In genomic region chr2:233063976-233064411, GRCh38 we compare ENCODE assay signal across 16 cellular contexts. TPM values are rescaled to one million over a fixed set of nuclear protein-coding genes. Genes with fewer than 3 reads are reported as not detected.
DNase-seq lines count a peak whose midpoint lies in the region; ATAC-seq, FAIRE-seq and TF ChIP-seq lines count a peak whose summit lies in the region.
"Had no signal": no experiment of that assay in that cellular context is flagged by ENCODE, and none has a peak within 500 bp of the region (broad histone marks: within the 10 kb centered on the region; RNA-seq: fewer than 3 reads in every experiment).

No MANE protein-coding gene starts in this region.

- H3K4me1 ChIP-seq in Peyer's patch (peaks cover 0 to 40% (median 21%) of the 10 kb centered on the region in 4 donors), kidney (ENCODE audit: control insufficient read depth in 1 of 2, insufficient read depth in 1 of 2, low read depth in 1 of 2, low read length in 2 of 2) (peaks cover 0 to 16% of the 10 kb centered on the region in 2 donors), thyroid gland (peaks cover 0 to 4% of the 10 kb centered on the region in 2 donors)

- DNase-seq in activated CD4-positive, alpha-beta T cell treated with anti-CD3 and anti-CD28 coated beads, Interleukin-2, amount 10 ng/mL, durations not matched to agents 7 days and 5 days, result no peak
- DNase-seq in activated CD4-positive, alpha-beta T cell treated with anti-CD3 and anti-CD28 coated beads for 48 hours, result no peak
- DNase-seq in Peyer's patch, result peak in 1 of 3 donors; percentile 56
- DNase-seq in effector memory CD8-positive, alpha-beta T cell, result no peak
- DNase-seq in stimulated activated naive CD8-positive, alpha-beta T cell treated with anti-CD3 and anti-CD28 coated beads, Interleukin-15, amount 100 ng/mL, for 72 hours, result no peak
- DNase-seq in kidney, result no peak
- no peak for DNase-seq in thyroid gland
- no peak for DNase-seq in NCI-H526 treated with DMSO at 0.1 percent for 48 hours (lab: John Stamatoyannopoulos, UW)
- DNase-seq: mesenchymal stem cell, psoas muscle had no signal

- POLR2A ChIA-PET in activated CD4-positive, alpha-beta T cell treated with anti-CD3 and anti-CD28 coated beads, Interleukin-2, amount 10 ng/mL, durations not matched to agents 7 days and 5 days (lab: Charles Lee), result no interaction called here

- CTCF ChIA-PET in activated CD4-positive, alpha-beta T cell treated with anti-CD3 and anti-CD28 coated beads, Interleukin-2, amount 10 ng/mL, durations not matched to agents 7 days and 5 days (lab: Charles Lee), result interaction anchor here (1.4 to 1.6 kb wide), 2 partner anchors 12 to 17 kb away, joined by 3 to 5 read pairs; no protein-coding TSS in a partner anchor

- no peak overlapping the region for H3K9ac ChIP-seq in kidney (ENCODE audit: low read length in 2 of 2)

- peaks cover 70% of the 10 kb centered on the region for H3K36me3 Mint-ChIP-seq in activated CD4-positive, alpha-beta T cell treated with anti-CD3 and anti-CD28 coated beads, Interleukin-2, amount 10 ng/mL, durations not matched to agents 7 days and 5 days (ENCODE audit: low read depth)
- H3K36me3 Mint-ChIP-seq in effector memory CD8-positive, alpha-beta T cell (ENCODE audit: insufficient read depth), result peaks cover 72% of the 10 kb centered on the region
- H3K36me3 Mint-ChIP-seq: brain had no signal

- H3K9me3 ChIP-seq in Peyer's patch, result no peaks in the 10 kb centered on the region
- no peaks in the 10 kb centered on the region for H3K9me3 ChIP-seq in kidney (ENCODE audit: control insufficient read depth in 1 of 2, low read length in 2 of 2)
- no peaks in the 10 kb centered on the region for H3K9me3 ChIP-seq in thyroid gland
- H3K9me3 ChIP-seq: heart right ventricle, psoas muscle had no signal

- H3K4me1 Mint-ChIP-seq in activated CD4-positive, alpha-beta T cell treated with anti-CD3 and anti-CD28 coated beads, Interleukin-2, amount 10 ng/mL, durations not matched to agents 7 days and 5 days, result peaks cover 61% of the 10 kb centered on the region
- H3K4me1 Mint-ChIP-seq in effector memory CD8-positive, alpha-beta T cell (ENCODE audit: low read depth in 2 of 2), result peaks cover 70 to 71% of the 10 kb centered on the region in 2 donors
- peaks cover 70% of the 10 kb centered on the region for H3K4me1 Mint-ChIP-seq in stimulated activated naive CD8-positive, alpha-beta T cell treated with anti-CD3 and anti-CD28 coated beads, Interleukin-15, amount 100 ng/mL, for 72 hours

- H3K36me3 ChIP-seq in Peyer's patch, result no peaks in the 10 kb centered on the region
- no peaks in the 10 kb centered on the region for H3K36me3 ChIP-seq in kidney (ENCODE audit: control insufficient read depth in 1 of 2, insufficient read depth in 2 of 2, low read length in 2 of 2)
- H3K36me3 ChIP-seq in thyroid gland, result no peaks in the 10 kb centered on the region

- no peak for TF ChIP-seq CTCF in Peyer's patch (IDR thresholded peaks at IDR 0.05)
- TF ChIP-seq CTCF in kidney (IDR thresholded peaks at IDR 0.05; ENCODE audit: borderline replicate concordance, extremely low read depth, insufficient read depth), result no peak
- TF ChIP-seq CTCF in thyroid gland (IDR thresholded peaks at IDR 0.05), result no peak

- peak overlapping the region in 3 of 4 donors; percentile 37 to 97 (median 43) for H3K27ac ChIP-seq in Peyer's patch
- H3K27ac ChIP-seq in kidney (ENCODE audit: low read depth in 2 of 2, low read length in 2 of 2), result no peak overlapping the region
- no peak overlapping the region for H3K27ac ChIP-seq in thyroid gland
- H3K27ac ChIP-seq: psoas muscle had no signal

- intact Hi-C loops in kidney (cut with DNase I), result no loop called here
- intact Hi-C loops in thyroid gland (cut with DNase I), result no loop called here

- no peak for ATAC-seq in effector memory CD8-positive, alpha-beta T cell (replicated peaks)
- no peak for ATAC-seq in stimulated activated naive CD8-positive, alpha-beta T cell treated with anti-CD3 and anti-CD28 coated beads, Interleukin-15, amount 100 ng/mL, for 72 hours
- ATAC-seq: psoas muscle had no signal

- no peak overlapping the region for H3K27ac Mint-ChIP-seq in activated CD4-positive, alpha-beta T cell treated with anti-CD3 and anti-CD28 coated beads, Interleukin-2, amount 10 ng/mL, durations not matched to agents 7 days and 5 days
- peak overlapping the region; percentile 90 to 95 for H3K27ac Mint-ChIP-seq in effector memory CD8-positive, alpha-beta T cell
- no peak overlapping the region for H3K27ac Mint-ChIP-seq in stimulated activated naive CD8-positive, alpha-beta T cell treated with anti-CD3 and anti-CD28 coated beads, Interleukin-15, amount 100 ng/mL, for 72 hours
- H3K27ac Mint-ChIP-seq: brain had no signal

- TF ChIP-seq POLR2A in Peyer's patch (IDR thresholded peaks at IDR 0.05), result no peak
- no peak for TF ChIP-seq POLR2A in thyroid gland (IDR thresholded peaks at IDR 0.05)

- H3K27me3 ChIP-seq in Peyer's patch (no peaks in the 10 kb centered on the region), thyroid gland (no peaks in the 10 kb centered on the region)
- H3K27me3 ChIP-seq: heart right ventricle had no signal

- H3K4me3 ChIP-seq in Peyer's patch, result peak overlapping the region in 1 of 4 donors; percentile 70
- no peak overlapping the region for H3K4me3 ChIP-seq in kidney (ENCODE audit: low read length in 2 of 2)
- H3K4me3 ChIP-seq in thyroid gland (replicated peaks in 1 of 3), result no peak overlapping the region
- H3K4me3 ChIP-seq: psoas muscle had no signal

- FAIRE-seq in kidney (lab: Jason Lieb, UNC), result no peak
- FAIRE-seq: A204.1, endothelial cell of umbilical vein had no signal

- peak overlapping the region; percentile 96 for H3K4me3 Mint-ChIP-seq in activated CD4-positive, alpha-beta T cell treated with anti-CD3 and anti-CD28 coated beads, Interleukin-2, amount 10 ng/mL, durations not matched to agents 7 days and 5 days
- H3K4me3 Mint-ChIP-seq in effector memory CD8-positive, alpha-beta T cell, result peak overlapping the region; percentile 85 to 99
- peak overlapping the region; percentile 96 for H3K4me3 Mint-ChIP-seq in stimulated activated naive CD8-positive, alpha-beta T cell treated with anti-CD3 and anti-CD28 coated beads, Interleukin-15, amount 100 ng/mL, for 72 hours
- H3K4me3 Mint-ChIP-seq: brain had no signal

- 80 to 90% methylated on average over 1 to 2 of the region's 9 CpGs for WGBS in thyroid gland, 2 donors

- no peaks in the 10 kb centered on the region for H3K27me3 Mint-ChIP-seq in activated CD4-positive, alpha-beta T cell treated with anti-CD3 and anti-CD28 coated beads, Interleukin-2, amount 10 ng/mL, durations not matched to agents 7 days and 5 days
- no peaks in the 10 kb centered on the region for H3K27me3 Mint-ChIP-seq in effector memory CD8-positive, alpha-beta T cell
- no peaks in the 10 kb centered on the region for H3K27me3 Mint-ChIP-seq in stimulated activated naive CD8-positive, alpha-beta T cell treated with anti-CD3 and anti-CD28 coated beads, Interleukin-15, amount 100 ng/mL, for 72 hours

- H3K9me3 Mint-ChIP-seq in activated CD4-positive, alpha-beta T cell treated with anti-CD3 and anti-CD28 coated beads, Interleukin-2, amount 10 ng/mL, durations not matched to agents 7 days and 5 days, result no peaks in the 10 kb centered on the region
- no peaks in the 10 kb centered on the region for H3K9me3 Mint-ChIP-seq in effector memory CD8-positive, alpha-beta T cell
- no peaks in the 10 kb centered on the region for H3K9me3 Mint-ChIP-seq in stimulated activated naive CD8-positive, alpha-beta T cell treated with anti-CD3 and anti-CD28 coated beads, Interleukin-15, amount 100 ng/mL, for 72 hours
- H3K9me3 Mint-ChIP-seq: brain had no signal

RNA-seq across cellular contexts. Expression of gene INPP5D, which starts 3.9 kb away (rescaled TPM):
- total RNA-seq in activated CD4-positive, alpha-beta T cell treated with anti-CD3 and anti-CD28 coated beads, Interleukin-2, amount 10 ng/mL, durations not matched to agents 7 days and 5 days, result 100 to 1,000 TPM; 121 to 138 TPM
- total RNA-seq in Peyer's patch, result 100 to 1,000 TPM in 1 of 4 donors, 10 to 100 TPM in 3; 11.6 to 333 (median 26.2) TPM
- total RNA-seq in kidney, result 29.6 TPM
- polyA plus RNA-seq in kidney (ENCODE audit: insufficient read depth, low read depth, low replicate concordance), result 2.6 TPM
- total RNA-seq in thyroid gland, result 10 to 100 TPM in 2 of 4 donors, 1 to 10 TPM in 2; 7.1 to 13.4 (median 10.5) TPM

RNA-seq across cellular contexts. Expression of gene NEU2, which starts 31.5 kb away (rescaled TPM):
- total RNA-seq in activated CD4-positive, alpha-beta T cell treated with anti-CD3 and anti-CD28 coated beads, Interleukin-2, amount 10 ng/mL, durations not matched to agents 7 days and 5 days, result not detected
- not detected for total RNA-seq in Peyer's patch
- not detected for total RNA-seq in kidney
- not detected for polyA plus RNA-seq in kidney (ENCODE audit: insufficient read depth, low read depth, low replicate concordance)
- total RNA-seq in thyroid gland, result not detected
- total RNA-seq: endothelial cell of umbilical vein; heart right ventricle; psoas muscle; T-helper 2 cell treated with Interferon-gamma antibody and Interleukin-4, amounts not matched to agents 100 ng/mL and 5 ng/mL, for 36 hours; temporal lobe had no signal
- polyA plus RNA-seq: endothelial cell of umbilical vein, heart right ventricle, psoas muscle had no signal

RNA-seq across cellular contexts. Expression of gene NGEF, which starts 50.9 kb away (rescaled TPM):
- not detected for total RNA-seq in activated CD4-positive, alpha-beta T cell treated with anti-CD3 and anti-CD28 coated beads, Interleukin-2, amount 10 ng/mL, durations not matched to agents 7 days and 5 days
- 100 to 1,000 TPM in 2 of 4 donors, 10 to 100 TPM in 2; 54.5 to 116 (median 98.1) TPM for total RNA-seq in Peyer's patch
- 4.8 TPM for total RNA-seq in kidney
- polyA plus RNA-seq in kidney (ENCODE audit: insufficient read depth, low read depth, low replicate concordance), result 5.3 TPM
- total RNA-seq in thyroid gland, result 1 to 10 TPM in 1 of 4 donors, under 1 TPM in 1, not detected in 2; 0.11 to 2.1 TPM
- total RNA-seq: T-helper 2 cell treated with Interferon-gamma antibody and Interleukin-4, amounts not matched to agents 100 ng/mL and 5 ng/mL, for 36 hours had no signal

Comparison
In these comparisons a context has a peak if more than half of its experiments do, and no peak if none do; other contexts are left out.
1. H3K27ac Mint-ChIP-seq: peak in effector memory CD8-positive, alpha-beta T cell (2 of 2); none in activated CD4-positive, alpha-beta T cell treated with anti-CD3 and anti-CD28 coated beads, Interleukin-2, amount 10 ng/mL, durations not matched to agents 7 days and 5 days (single experiment) and stimulated activated naive CD8-positive, alpha-beta T cell treated with anti-CD3 and anti-CD28 coated beads, Interleukin-15, amount 100 ng/mL, for 72 hours (0 of 2).
2. H3K27ac ChIP-seq: peak in Peyer's patch (3 of 4); none in kidney (0 of 2) and thyroid gland (0 of 3).
3. Peak in every context shown above with its lines, with median percentiles within 50 percentile points of each other: H3K4me3 Mint-ChIP-seq.